Comparison of ENCODE assay signal across 11 cellular contexts in genomic region chr11:44680982-44681597, GRCh38. TPM values are rescaled to one million over a fixed set of nuclear protein-coding genes. Genes with fewer than 3 reads are reported as not detected.
DNase-seq lines count a peak whose midpoint lies in the region; ATAC-seq and FAIRE-seq lines count a peak whose summit lies in the region.
"Had no signal": no experiment of that assay in that cellular context is flagged by ENCODE, and none has a peak within 500 bp of the region (broad histone marks: within the 10 kb centered on the region; RNA-seq: fewer than 3 reads in every experiment).

No MANE protein-coding gene starts in this region.

- H3K18ac ChIP-seq in mesendoderm (ENCODE audit: low read length) = no peak overlapping the region

- peaks cover 38% of the 10 kb centered on the region for H3K4me1 ChIP-seq in CD4-positive, CD25-positive, alpha-beta regulatory T cell (ENCODE audit: control insufficient read depth, insufficient read depth, low read length, poor library complexity, severe bottlenecking)
- H3K4me1 ChIP-seq in mesendoderm (ENCODE audit: control insufficient read depth, low read depth, low read length) = no peaks in the 10 kb centered on the region
- H3K4me1 ChIP-seq: esophagus squamous epithelium had no signal

- H4K8ac ChIP-seq in mesendoderm (ENCODE audit: low read depth, low read length) = no peak overlapping the region

- H3K9me3 Mint-ChIP-seq in CD4-positive, CD25-positive, alpha-beta regulatory T cell = peaks cover 0 to 5% (median 0%) of the 10 kb centered on the region in 7 donors
- no peaks in the 10 kb centered on the region for H3K9me3 Mint-ChIP-seq in activated T-helper 2 cell treated with anti-CD3 and anti-CD28 coated beads, Interferon-gamma antibody, Interleukin-2, Interleukin-4, amounts not matched to agents 10 μg/mL and 5 μg/mL and 100 μg/mL, durations not matched to agents 14 hours and 24 hours and 36 hours

- intact Hi-C loops in activated T-helper 2 cell treated with anti-CD3 and anti-CD28 coated beads, Interferon-gamma antibody, Interleukin-2, Interleukin-4, amounts not matched to agents 10 μg/mL and 5 μg/mL and 100 μg/mL, durations not matched to agents 14 hours and 24 hours and 36 hours (cut with micrococcal nuclease) = no loop called here

- peaks cover 5% of the 10 kb centered on the region for H3K36me3 Mint-ChIP-seq in CD4-positive, CD25-positive, alpha-beta regulatory T cell
- H3K36me3 Mint-ChIP-seq in activated T-helper 2 cell treated with anti-CD3 and anti-CD28 coated beads, Interferon-gamma antibody, Interleukin-2, Interleukin-4, amounts not matched to agents 10 μg/mL and 5 μg/mL and 100 μg/mL, durations not matched to agents 14 hours and 24 hours and 36 hours (ENCODE audit: low read depth) = no peaks in the 10 kb centered on the region

- H3K4ac ChIP-seq in mesendoderm (ENCODE audit: low read depth, low read length) = no peak overlapping the region

- peak in 2 of 3 donors; percentile 64 to 96 for DNase-seq in CD4-positive, CD25-positive, alpha-beta regulatory T cell
- peak; percentile 59 for DNase-seq in SW480 (ENCODE audit: low spot score)
- DNase-seq in activated T-helper 2 cell treated with anti-CD3 and anti-CD28 coated beads, Interferon-gamma antibody, Interleukin-2, Interleukin-4, amounts not matched to agents 10 μg/mL and 5 μg/mL and 100 μg/mL, durations not matched to agents 14 hours and 24 hours and 36 hours (ENCODE audit: low spot score) = peak; percentile 77
- peak; percentile 18 for DNase-seq in mesendoderm
- DNase-seq in NCI-H1694 treated with DMSO at 0.1 percent for 48 hours (lab: John Stamatoyannopoulos, UW) = no peak
- no peak for DNase-seq in urothelium cell line (ENCODE audit: low spot score)
- DNase-seq: esophagus squamous epithelium had no signal

- H3K27ac Mint-ChIP-seq in CD4-positive, CD25-positive, alpha-beta regulatory T cell = peak overlapping the region; percentile 78 to 92 (median 91)
- peak overlapping the region; percentile 36 for H3K27ac Mint-ChIP-seq in activated T-helper 2 cell treated with anti-CD3 and anti-CD28 coated beads, Interferon-gamma antibody, Interleukin-2, Interleukin-4, amounts not matched to agents 10 μg/mL and 5 μg/mL and 100 μg/mL, durations not matched to agents 14 hours and 24 hours and 36 hours

- no peak overlapping the region for H2BK5ac ChIP-seq in mesendoderm (ENCODE audit: low read length)

- H3K56ac ChIP-seq in mesendoderm (ENCODE audit: low read length) = no peak overlapping the region

- H3K36me3 ChIP-seq in CD4-positive, CD25-positive, alpha-beta regulatory T cell (ENCODE audit: control insufficient read depth, insufficient read depth, low read length) = no peaks in the 10 kb centered on the region
- H3K36me3 ChIP-seq in mesendoderm (ENCODE audit: control insufficient read depth, insufficient read depth, low read length) = no peaks in the 10 kb centered on the region
- H3K36me3 ChIP-seq: esophagus squamous epithelium had no signal

- H3K23ac ChIP-seq in mesendoderm (ENCODE audit: low read length) = no peak overlapping the region

- H3K4me1 Mint-ChIP-seq in CD4-positive, CD25-positive, alpha-beta regulatory T cell = peaks cover 21 to 56% (median 34%) of the 10 kb centered on the region in 4 donors
- peaks cover 29% of the 10 kb centered on the region for H3K4me1 Mint-ChIP-seq in activated T-helper 2 cell treated with anti-CD3 and anti-CD28 coated beads, Interferon-gamma antibody, Interleukin-2, Interleukin-4, amounts not matched to agents 10 μg/mL and 5 μg/mL and 100 μg/mL, durations not matched to agents 14 hours and 24 hours and 36 hours (ENCODE audit: low read depth)

- H3K27me3 Mint-ChIP-seq in CD4-positive, CD25-positive, alpha-beta regulatory T cell = no peaks in the 10 kb centered on the region
- H3K27me3 Mint-ChIP-seq in activated T-helper 2 cell treated with anti-CD3 and anti-CD28 coated beads, Interferon-gamma antibody, Interleukin-2, Interleukin-4, amounts not matched to agents 10 μg/mL and 5 μg/mL and 100 μg/mL, durations not matched to agents 14 hours and 24 hours and 36 hours (ENCODE audit: low read depth) = peaks cover 2% of the 10 kb centered on the region

- H3K4me3 ChIP-seq in CD4-positive, CD25-positive, alpha-beta regulatory T cell (ENCODE audit: low read depth, low read length) = peak overlapping the region; percentile 75
- H3K4me3 ChIP-seq in mesendoderm (ENCODE audit: low read length) = no peak overlapping the region
- H3K4me3 ChIP-seq: esophagus squamous epithelium, K562 had no signal

- peak overlapping the region; percentile 41 for H3K27ac ChIP-seq in CD4-positive, CD25-positive, alpha-beta regulatory T cell (ENCODE audit: insufficient read depth, low read length, poor library complexity, severe bottlenecking)
- no peak overlapping the region for H3K27ac ChIP-seq in mesendoderm (ENCODE audit: low read depth, low read length)
- H3K27ac ChIP-seq: esophagus squamous epithelium had no signal

- no peak overlapping the region for H2AK5ac ChIP-seq in mesendoderm (ENCODE audit: low read length)

- FAIRE-seq in urothelium cell line (lab: Jason Lieb, UNC) = no peak
- FAIRE-seq: GM12891, K562 had no signal

- H2BK120ac ChIP-seq in mesendoderm (ENCODE audit: low read depth, low read length) = no peak overlapping the region

- no peak overlapping the region for H3K9ac ChIP-seq in mesendoderm (ENCODE audit: low read length)

- peak; percentile 83 to 95 for ATAC-seq in CD4-positive, CD25-positive, alpha-beta regulatory T cell (ENCODE audit: low read depth in 2 of 2)
- ATAC-seq in HG02610 (IDR thresholded peaks at IDR 0.05; ENCODE audit: unreplicated experiment) (no peak), HG03196 (IDR thresholded peaks at IDR 0.05; ENCODE audit: unreplicated experiment) (no peak)
- ATAC-seq: K562 had no signal

- H2BK15ac ChIP-seq in mesendoderm (replicated peaks; ENCODE audit: low read depth) = no peak overlapping the region

- no peaks in the 10 kb centered on the region for H3K79me2 ChIP-seq in mesendoderm (ENCODE audit: control insufficient read depth, insufficient read depth, low read length)

- H3K4me3 Mint-ChIP-seq in CD4-positive, CD25-positive, alpha-beta regulatory T cell = peak overlapping the region; percentile 86 to 91 (median 90)
- peak overlapping the region; percentile 55 for H3K4me3 Mint-ChIP-seq in activated T-helper 2 cell treated with anti-CD3 and anti-CD28 coated beads, Interferon-gamma antibody, Interleukin-2, Interleukin-4, amounts not matched to agents 10 μg/mL and 5 μg/mL and 100 μg/mL, durations not matched to agents 14 hours and 24 hours and 36 hours (ENCODE audit: low read depth)

- no peaks in the 10 kb centered on the region for H3K27me3 ChIP-seq in CD4-positive, CD25-positive, alpha-beta regulatory T cell (ENCODE audit: control insufficient read depth, insufficient read depth, low read length)
- no peaks in the 10 kb centered on the region for H3K27me3 ChIP-seq in mesendoderm (ENCODE audit: insufficient read depth, low read length, poor library complexity)

- no peaks in the 10 kb centered on the region for H3K9me3 ChIP-seq in CD4-positive, CD25-positive, alpha-beta regulatory T cell (ENCODE audit: control insufficient read depth in 2 of 2, low read length in 2 of 2)
- H3K9me3 ChIP-seq: esophagus squamous epithelium had no signal

- no peak overlapping the region for H4K5ac ChIP-seq in mesendoderm (ENCODE audit: low read length)

- H3K79me1 ChIP-seq in mesendoderm (ENCODE audit: low read length) = no peaks in the 10 kb centered on the region

- H3K4me2 ChIP-seq in mesendoderm (ENCODE audit: low read length) = no peak overlapping the region

- no CpG with 5 or more reads among the region's 9 CpGs for WGBS in mesendoderm (ENCODE audit: extremely low coverage, insufficient coverage, low lambda C conversion rate)

RNA-seq across cellular contexts. Expression of gene TSPAN18, which starts 45.7 kb away (rescaled TPM):
- 36.9 TPM for total RNA-seq in CD4-positive, CD25-positive, alpha-beta regulatory T cell
- 1 to 10 TPM; 3.2 to 5.9 (median 4.2) TPM for polyA plus RNA-seq in CD4-positive, CD25-positive, alpha-beta regulatory T cell
- total RNA-seq in activated T-helper 2 cell treated with anti-CD3 and anti-CD28 coated beads, Interferon-gamma antibody, Interleukin-2, Interleukin-4, amounts not matched to agents 10 μg/mL and 5 μg/mL and 100 μg/mL, durations not matched to agents 14 hours and 24 hours and 36 hours = 0.87 and 1.1 TPM in 2 replicates
- 10.5 TPM for polyA plus RNA-seq in mesendoderm (2013, experiment 1 of 2)
- 10.5 TPM for polyA plus RNA-seq in mesendoderm (2013, experiment 2 of 2)

Comparison
In these comparisons a context has a peak if more than half of its experiments do, and no peak if none do; other contexts are left out.
1. ATAC-seq: peak in CD4-positive, CD25-positive, alpha-beta regulatory T cell (2 of 2); none in HG02610 (single experiment) and HG03196 (single experiment).
2. DNase-seq: peak in CD4-positive, CD25-positive, alpha-beta regulatory T cell (2 of 3), SW480 (single experiment), activated T-helper 2 cell treated with anti-CD3 and anti-CD28 coated beads, Interferon-gamma antibody, Interleukin-2, Interleukin-4, amounts not matched to agents 10 μg/mL and 5 μg/mL and 100 μg/mL, durations not matched to agents 14 hours and 24 hours and 36 hours (single experiment) and mesendoderm (single experiment); none in NCI-H1694 treated with DMSO at 0.1 percent for 48 hours (single experiment) and urothelium cell line (single experiment).
3. RNA of gene TSPAN18, which starts 45.7 kb away (total RNA-seq): 36.9 TPM in CD4-positive, CD25-positive, alpha-beta regulatory T cell (single experiment); 0.87 to 1.1 TPM in activated T-helper 2 cell treated with anti-CD3 and anti-CD28 coated beads, Interferon-gamma antibody, Interleukin-2, Interleukin-4, amounts not matched to agents 10 μg/mL and 5 μg/mL and 100 μg/mL, durations not matched to agents 14 hours and 24 hours and 36 hours; every median in the first group is over 10 times any median in the second.